Comparison of ENCODE assay signal across 7 cellular contexts in genomic region chr1:165828103-165828558, GRCh38. TPM values are rescaled to one million over a fixed set of nuclear protein-coding genes. Genes with fewer than 3 reads are reported as not detected.
DNase-seq lines count a peak whose midpoint lies in the region; FAIRE-seq and TF ChIP-seq lines count a peak whose summit lies in the region.

No MANE protein-coding gene starts in this region.

- peak overlapping the region; percentile 71 to 86 for H3K27ac ChIP-seq in kidney (ENCODE audit: low read depth in 2 of 2, low read length in 2 of 2)

- TF ChIP-seq POLR2A in GM12891 (IDR thresholded peaks at IDR 0.05; ENCODE audit: low read depth, low read length) (no peak), H54 (IDR thresholded peaks at IDR 0.05; ENCODE audit: low read depth, low read length) (peak; percentile 52; the same call in 1 of the 2 replicates)

- DNase-seq in GM12891 (ENCODE audit: insufficient read length, low spot score) (peak; percentile 56), H54 (ENCODE audit: insufficient read length, low spot score) (peak; percentile 61), LHCN-M2 (ENCODE audit: low read depth) (peak; percentile 62), T1000 (lab: John Stamatoyannopoulos, UW) (peak; percentile 32), T47D (ENCODE audit: low read depth in 1 of 2, low spot score in 1 of 2) (peak; percentile 57 to 73), kidney (peak; percentile 77)
- peak; percentile 16 to 44 (median 38) for DNase-seq in stimulated activated CD4-positive, alpha-beta T cell treated with anti-CD3 and anti-CD28 coated beads, Interleukin-1b, Interleukin-23, amount 100 ng/mL, for 24 hours (ENCODE audit: low read depth in 4 of 4, low spot score in 1 of 4)

- H3K4me1 ChIP-seq in kidney (ENCODE audit: control insufficient read depth in 1 of 2, insufficient read depth in 1 of 2, low read depth in 1 of 2, low read length in 2 of 2) = peaks cover 7 to 9% of the 10 kb centered on the region in 2 donors

- TF ChIP-seq CTCF in kidney (IDR thresholded peaks at IDR 0.05; ENCODE audit: borderline replicate concordance, extremely low read depth, insufficient read depth) = no peak

- H3K4me3 ChIP-seq in kidney (ENCODE audit: low read length in 2 of 2) = peak overlapping the region; percentile 80 to 92

- intact Hi-C loops in kidney (cut with DNase I) = no loop called here

- peak; percentile 66 for FAIRE-seq in GM12891 (lab: Jason Lieb, UNC)
- FAIRE-seq in H54 (lab: Jason Lieb, UNC) = no peak
- FAIRE-seq in kidney (lab: Jason Lieb, UNC) = no peak

- in situ Hi-C loops in T47D (cut with HindIII; ENCODE audit: low pct_unique_long_range_greater_than_20kb, low sequenced_read_pairs) = no loop called here

- peak overlapping the region; percentile 68 to 76 for H3K9ac ChIP-seq in kidney (ENCODE audit: low read length in 2 of 2)

- H3K36me3 ChIP-seq in kidney (ENCODE audit: control insufficient read depth in 1 of 2, insufficient read depth in 2 of 2, low read length in 2 of 2) = no peaks in the 10 kb centered on the region

- no peaks in the 10 kb centered on the region for H3K9me3 ChIP-seq in kidney (ENCODE audit: control insufficient read depth in 1 of 2, low read length in 2 of 2)

TF ChIP-seq in GM12891, 5 proteins besides CTCF, POLR2A, EP300 and RAD21:
- TF ChIP-seq TAF1 (IDR thresholded peaks at IDR 0.05; ENCODE audit: low read depth, low read length) = no peak

RNA-seq across cellular contexts. Expression of gene UCK2, which starts 0.7 kb away (rescaled TPM):
- polyA plus RNA-seq in GM12891 (2012; ENCODE audit: low read depth, missing spikeins) = 32.8 TPM
- total RNA-seq in LHCN-M2 (2014; rRNA removed) (113 and 124 TPM in 2 replicates), kidney (18.7 TPM)
- 107 TPM for polyA plus RNA-seq in LHCN-M2 (2012)
- 8.2 TPM for polyA plus RNA-seq in kidney (ENCODE audit: insufficient read depth, low read depth, low replicate concordance)

RNA-seq across cellular contexts. Expression of gene TMCO1, which starts 59.5 kb away (rescaled TPM):
- 58.6 TPM for polyA plus RNA-seq in GM12891 (2012; ENCODE audit: low read depth, missing spikeins)
- 112 and 115 TPM in 2 replicates for total RNA-seq in LHCN-M2 (2014; rRNA removed)
- polyA plus RNA-seq in LHCN-M2 (2012) = 156 TPM
- total RNA-seq in kidney = 109 TPM
- polyA plus RNA-seq in kidney (ENCODE audit: insufficient read depth, low read depth, low replicate concordance) = 149 TPM

Comparison
In these comparisons a context has a peak if more than half of its experiments do, and no peak if none do; other contexts are left out.
1. Peak in every context shown above with its lines: DNase-seq, H3K4me3 ChIP-seq and H3K27ac ChIP-seq.